In genomic region chr12:111322336-111323250, GRCh38 we compare ENCODE assay signal across 16 cellular contexts. TPM values are rescaled to one million over a fixed set of nuclear protein-coding genes. Genes with fewer than 3 reads are reported as not detected.
DNase-seq lines count a peak whose midpoint lies in the region; ATAC-seq and TF ChIP-seq lines count a peak whose summit lies in the region.
"Had no signal": no experiment of that assay in that cellular context is flagged by ENCODE, and none has a peak within 500 bp of the region (broad histone marks: within the 10 kb centered on the region; RNA-seq: fewer than 3 reads in every experiment).

No MANE protein-coding gene starts in this region.

- H3K27ac ChIP-seq in right atrium auricular region (no peak overlapping the region), Panc1 (ENCODE audit: low read length) (no peak overlapping the region), thyroid gland (no peak overlapping the region)
- H3K27ac ChIP-seq: parathyroid adenoma had no signal

- CTCF ChIA-PET in Panc1 (lab: Charles Lee), result interaction anchor here (0.6 to 0.8 kb wide), 3 partner anchors 11 to 384 kb away, joined by 3 to 4 read pairs (median 4); no protein-coding TSS in a partner anchor

- peak; percentile 70 for ATAC-seq in Right ventricle myocardium superior (ENCODE audit: poor library complexity)
- peak; percentile 47 for ATAC-seq in Panc1
- no peak for ATAC-seq in GM18502 (IDR thresholded peaks at IDR 0.05; ENCODE audit: poor library complexity, unreplicated experiment)
- ATAC-seq: activated CD8-positive, alpha-beta T cell treated with anti-CD3 and anti-CD28 coated beads for 36 hours; stimulated activated effector memory CD8-positive, alpha-beta T cell treated with anti-CD3 and anti-CD28 coated beads, Interleukin-12 subunit alpha, Interleukin-12 subunit beta, amount 100 ng/mL, for 72 hours had no signal

- H3K27me3 ChIP-seq in right atrium auricular region (no peaks in the 10 kb centered on the region), Panc1 (ENCODE audit: control insufficient read depth, insufficient read depth, low read length) (no peaks in the 10 kb centered on the region), thyroid gland (no peaks in the 10 kb centered on the region)

- H3K9me3 ChIP-seq in right atrium auricular region (no peaks in the 10 kb centered on the region), Panc1 (ENCODE audit: control insufficient read depth, insufficient read depth, low read depth, low read length) (no peaks in the 10 kb centered on the region), thyroid gland (no peaks in the 10 kb centered on the region)

- no peak for TF ChIP-seq POLR2A in thyroid gland (IDR thresholded peaks at IDR 0.05)

- TF ChIP-seq CTCF in right atrium auricular region (IDR thresholded peaks at IDR 0.05) (no peak), Panc1 (IDR thresholded peaks at IDR 0.05) (no peak), thyroid gland (IDR thresholded peaks at IDR 0.05) (no peak)

- POLR2A ChIA-PET in Panc1 (lab: Charles Lee), result no interaction called here

- no peak overlapping the region for H3K4me3 ChIP-seq in right atrium auricular region
- no peak overlapping the region for H3K4me3 ChIP-seq in Panc1 (ENCODE audit: low read depth in 2 of 2, low read length in 2 of 2)
- no peak overlapping the region for H3K4me3 ChIP-seq in thyroid gland (replicated peaks in 1 of 3)

- DNase-seq in Right ventricle myocardium superior (peak; percentile 54), right atrium auricular region (ENCODE audit: low spot score) (no peak), Panc1 (ENCODE audit: low read depth, low spot score) (no peak), hypothalamus (lab: John Stamatoyannopoulos, UW) (peak in 41 of 51 donors; percentile 0 to 77 (median 24)), thyroid gland (peak; percentile 26 to 59), NCI-H510A (lab: John Stamatoyannopoulos, UW) (no peak)
- DNase-seq in stimulated activated CD4-positive, alpha-beta T cell treated with anti-CD3 and anti-CD28 coated beads, Interleukin-2, amount 100 ng/mL, for 24 hours, result no peak
- DNase-seq: activated CD8-positive, alpha-beta T cell treated with anti-CD3 and anti-CD28 coated beads for 36 hours; activated gamma-delta T cell treated with Interleukin-2 at 50 U/mL for 16 hours; DND-41; mesendoderm; NCI-H1694 treated with DMSO at 0.1 percent for 48 hours; T-helper 2 cell had no signal

- intact Hi-C loops in Right ventricle myocardium superior (cut with DNase I) (no loop called here), Panc1 (cut with micrococcal nuclease; ENCODE audit: unreplicated experiment) (no loop called here), thyroid gland (cut with DNase I) (no loop called here)

- in situ Hi-C loops in Panc1 (cut with HindIII; ENCODE audit: low pct_unique_long_range_greater_than_20kb, low sequenced_read_pairs), result no loop called here

- 81 to 84% methylated on average over 11 to 23 of the region's 25 CpGs for WGBS in thyroid gland, 2 donors

- no peaks in the 10 kb centered on the region for H3K4me1 ChIP-seq in right atrium auricular region
- 0 out of 2 replicates have a peak, but pooled peaks cover 3% of the 10 kb centered on the region for H3K4me1 ChIP-seq in Panc1 (ENCODE audit: control insufficient read depth, insufficient read depth, low read length)
- no peaks in the 10 kb centered on the region for H3K4me1 ChIP-seq in thyroid gland
- H3K4me1 ChIP-seq: parathyroid adenoma had no signal

- BruUV-seq in Panc1 (replicated peaks; lab: Mats Ljungman, UMichigan), result no TSS peak

- H3K36me3 ChIP-seq in right atrium auricular region, result no peaks in the 10 kb centered on the region
- H3K36me3 ChIP-seq in Panc1 (ENCODE audit: control insufficient read depth, insufficient read depth, low read length), result no peaks in the 10 kb centered on the region
- no peaks in the 10 kb centered on the region for H3K36me3 ChIP-seq in thyroid gland

RNA-seq across cellular contexts. Expression of gene PHETA1, which starts 46.3 kb away (rescaled TPM):
- total RNA-seq in Right ventricle myocardium superior (35.1 TPM), right atrium auricular region (10 to 100 TPM; 11.5 to 13.4 TPM), Panc1 (2021; ENCODE audit: unreplicated experiment) (16.3 TPM), thyroid gland (10 to 100 TPM in 2 of 4 donors, 1 to 10 TPM in 2; 8.1 to 23.5 (median 15.3) TPM)
- 15.3 TPM for polyA plus RNA-seq in Panc1 (2012; ENCODE audit: insufficient read length)

Comparison
In these comparisons a context has a peak if more than half of its experiments do, and no peak if none do; other contexts are left out.
1. DNase-seq: peak in Right ventricle myocardium superior (single experiment), hypothalamus (41 of 51) and thyroid gland (2 of 2); none in right atrium auricular region (single experiment), Panc1 (single experiment), stimulated activated CD4-positive, alpha-beta T cell treated with anti-CD3 and anti-CD28 coated beads, Interleukin-2, amount 100 ng/mL, for 24 hours (0 of 2) and NCI-H510A (single experiment).